ENCODE assay signal across 1 cellular context in the genomic region with DNA sequence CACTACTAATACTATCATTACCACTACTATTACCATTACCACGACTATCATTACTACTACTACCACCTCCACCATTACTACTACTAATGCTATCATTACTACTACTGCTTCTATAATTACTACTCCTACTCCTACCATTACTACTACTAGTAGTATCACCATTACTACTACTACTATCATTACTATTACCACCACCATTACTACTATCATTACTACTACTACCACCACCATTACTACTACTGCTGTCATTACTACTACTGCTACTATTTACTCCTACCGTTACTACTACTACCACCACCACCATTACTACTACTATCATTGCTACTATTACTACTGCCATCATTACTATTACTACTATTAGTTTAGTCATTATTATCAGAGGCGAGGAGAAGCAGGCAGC.
A peak's percentile ranks its signal among the peaks of the same experiment; 100 is the strongest.
TF ChIP-seq lines count a peak whose summit lies in the region.

No MANE protein-coding gene starts in this region.

TF ChIP-seq in K562, 482 proteins besides CTCF, POLR2A, EP300 and RAD21 (continued from another document and continues in another):
- TF ChIP-seq ZBTB49 (CRISPR knock-in tag; IDR thresholded peaks at IDR 0.05; ENCODE audit: borderline replicate concordance) (no peak), SAFB (IDR thresholded peaks at IDR 0.05; ENCODE audit: borderline replicate concordance, low read depth, low read length) (no peak), TAL1 (IDR thresholded peaks at IDR 0.05) (no peak), SPI1 (IDR thresholded peaks at IDR 0.05; ENCODE audit: borderline replicate concordance, low read depth, low read length) (no peak), MYNN (IDR thresholded peaks at IDR 0.05) (no peak), MYNN (CRISPR knock-in tag; IDR thresholded peaks at IDR 0.05) (no peak), HBP1 (CRISPR knock-in tag; IDR thresholded peaks at IDR 0.05) (0 out of 2 replicates have a peak, but pooled peaks have one; percentile 71), PURB (CRISPR knock-in tag; IDR thresholded peaks at IDR 0.05; ENCODE audit: low read depth) (no peak), ZNF707 (CRISPR knock-in tag; conservative IDR thresholded peaks at IDR 0.05) (0 out of 2 replicates have a peak, but pooled peaks have one; percentile 31), BRCA1 (IDR thresholded peaks at IDR 0.05) (no peak), BRCA1 (CRISPR knock-in tag; IDR thresholded peaks at IDR 0.05) (no peak), CHCHD3 (CRISPR knock-in tag; IDR thresholded peaks at IDR 0.05) (peak; percentile 87; the same call in 1 of the 2 replicates), CCNT2 (IDR thresholded peaks at IDR 0.05; ENCODE audit: borderline replicate concordance, extremely low read depth, insufficient read length, low read depth, low read length) (no peak), CREBBP (IDR thresholded peaks at IDR 0.05; ENCODE audit: low read depth, low read length) (peak; percentile 8), YBX1 (IDR thresholded peaks at IDR 0.05) (no peak), MED1 (CRISPR knock-in tag; IDR thresholded peaks at IDR 0.05; ENCODE audit: borderline replicate concordance) (no peak), CHD7 (IDR thresholded peaks at IDR 0.05; ENCODE audit: low read depth, low read length) (no peak), ZNF699 (CRISPR knock-in tag; IDR thresholded peaks at IDR 0.05; ENCODE audit: insufficient replicate concordance) (no peak), ZNF280B (CRISPR knock-in tag; IDR thresholded peaks at IDR 0.05) (no peak), RCOR1 (IDR thresholded peaks at IDR 0.05; ENCODE audit: borderline replicate concordance in 1 of 2, low read depth in 2 of 2, low read length in 2 of 2) (no peak), SRSF9 (IDR thresholded peaks at IDR 0.05; ENCODE audit: borderline replicate concordance, low read depth, low read length) (no peak), NFIX (CRISPR knock-in tag; IDR thresholded peaks at IDR 0.05; ENCODE audit: low read depth) (0 out of 2 replicates have a peak, but pooled peaks have one; percentile 2), ZNF282 (CRISPR knock-in tag; IDR thresholded peaks at IDR 0.05) (no peak), NCOA6 (IDR thresholded peaks at IDR 0.05) (0 out of 2 replicates have a peak, but pooled peaks have one; percentile 14), LARP7 (IDR thresholded peaks at IDR 0.05) (no peak), MECOM (CRISPR knock-in tag; IDR thresholded peaks at IDR 0.05) (peak; percentile 82), ELF1 (tag; IDR thresholded peaks at IDR 0.05) (no peak), ZNF431 (CRISPR knock-in tag; IDR thresholded peaks at IDR 0.05) (peak; percentile 76), MYBL2 (IDR thresholded peaks at IDR 0.05; ENCODE audit: low read depth) (no peak), MYBL2 (CRISPR knock-in tag; IDR thresholded peaks at IDR 0.05; ENCODE audit: borderline replicate concordance) (no peak), HMGN3 (IDR thresholded peaks at IDR 0.05; ENCODE audit: borderline replicate concordance, extremely low read depth, insufficient read length, low read depth, low read length) (no peak), BCOR (IDR thresholded peaks at IDR 0.05) (peak; percentile 19; the same call in 1 of the 2 replicates)
- TF ChIP-seq, protein P1, sequence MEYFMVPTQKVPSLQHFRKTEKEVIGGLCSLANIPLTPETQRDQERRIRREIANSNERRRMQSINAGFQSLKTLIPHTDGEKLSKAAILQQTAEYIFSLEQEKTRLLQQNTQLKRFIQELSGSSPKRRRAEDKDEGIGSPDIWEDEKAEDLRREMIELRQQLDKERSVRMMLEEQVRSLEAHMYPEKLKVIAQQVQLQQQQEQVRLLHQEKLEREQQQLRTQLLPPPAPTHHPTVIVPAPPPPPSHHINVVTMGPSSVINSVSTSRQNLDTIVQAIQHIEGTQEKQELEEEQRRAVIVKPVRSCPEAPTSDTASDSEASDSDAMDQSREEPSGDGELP (CRISPR knock-in tag; IDR thresholded peaks at IDR 0.05; ENCODE audit: borderline replicate concordance) = no peak
- TF ChIP-seq, protein P2, sequence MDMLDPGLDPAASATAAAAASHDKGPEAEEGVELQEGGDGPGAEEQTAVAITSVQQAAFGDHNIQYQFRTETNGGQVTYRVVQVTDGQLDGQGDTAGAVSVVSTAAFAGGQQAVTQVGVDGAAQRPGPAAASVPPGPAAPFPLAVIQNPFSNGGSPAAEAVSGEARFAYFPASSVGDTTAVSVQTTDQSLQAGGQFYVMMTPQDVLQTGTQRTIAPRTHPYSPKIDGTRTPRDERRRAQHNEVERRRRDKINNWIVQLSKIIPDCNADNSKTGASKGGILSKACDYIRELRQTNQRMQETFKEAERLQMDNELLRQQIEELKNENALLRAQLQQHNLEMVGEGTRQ (CRISPR knock-in tag; IDR thresholded peaks at IDR 0.05) = no peak
- TF ChIP-seq, protein P3, sequence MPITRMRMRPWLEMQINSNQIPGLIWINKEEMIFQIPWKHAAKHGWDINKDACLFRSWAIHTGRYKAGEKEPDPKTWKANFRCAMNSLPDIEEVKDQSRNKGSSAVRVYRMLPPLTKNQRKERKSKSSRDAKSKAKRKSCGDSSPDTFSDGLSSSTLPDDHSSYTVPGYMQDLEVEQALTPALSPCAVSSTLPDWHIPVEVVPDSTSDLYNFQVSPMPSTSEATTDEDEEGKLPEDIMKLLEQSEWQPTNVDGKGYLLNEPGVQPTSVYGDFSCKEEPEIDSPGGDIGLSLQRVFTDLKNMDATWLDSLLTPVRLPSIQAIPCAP (CRISPR knock-in tag; IDR thresholded peaks at IDR 0.05; ENCODE audit: borderline replicate concordance) = peak; percentile 52; the same call in 1 of the 2 replicates
- TF ChIP-seq, protein P4, sequence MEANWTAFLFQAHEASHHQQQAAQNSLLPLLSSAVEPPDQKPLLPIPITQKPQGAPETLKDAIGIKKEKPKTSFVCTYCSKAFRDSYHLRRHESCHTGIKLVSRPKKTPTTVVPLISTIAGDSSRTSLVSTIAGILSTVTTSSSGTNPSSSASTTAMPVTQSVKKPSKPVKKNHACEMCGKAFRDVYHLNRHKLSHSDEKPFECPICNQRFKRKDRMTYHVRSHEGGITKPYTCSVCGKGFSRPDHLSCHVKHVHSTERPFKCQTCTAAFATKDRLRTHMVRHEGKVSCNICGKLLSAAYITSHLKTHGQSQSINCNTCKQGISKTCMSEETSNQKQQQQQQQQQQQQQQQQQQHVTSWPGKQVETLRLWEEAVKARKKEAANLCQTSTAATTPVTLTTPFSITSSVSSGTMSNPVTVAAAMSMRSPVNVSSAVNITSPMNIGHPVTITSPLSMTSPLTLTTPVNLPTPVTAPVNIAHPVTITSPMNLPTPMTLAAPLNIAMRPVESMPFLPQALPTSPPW (CRISPR knock-in tag; IDR thresholded peaks at IDR 0.05) = no peak
